In genomic region chr3:186802701-186803100, GRCh38 we compare ENCODE assay signal across 1 cellular context.
A peak's percentile ranks its signal among the peaks of the same experiment; 100 is the strongest.
TF ChIP-seq lines count a peak whose summit lies in the region.

No MANE protein-coding gene starts in this region.

TF ChIP-seq in K562, 482 proteins besides CTCF, POLR2A, EP300 and RAD21:
- TF ChIP-seq KHSRP (IDR thresholded peaks at IDR 0.05): no peak
- TF ChIP-seq RBFOX2 (IDR thresholded peaks at IDR 0.05; ENCODE audit: low read depth, low read length): 0 out of 2 replicates have a peak, but pooled peaks have one; percentile 12
